9 cellular contexts compared by ENCODE assay signal in genomic region chr12:84497819-84498218, GRCh38.
DNase-seq lines count a peak whose midpoint lies in the region; ATAC-seq and TF ChIP-seq lines count a peak whose summit lies in the region.
"Had no signal": no experiment of that assay in that cellular context is flagged by ENCODE, and none has a peak within 500 bp of the region (broad histone marks: within the 10 kb centered on the region; RNA-seq: fewer than 3 reads in every experiment).

No MANE protein-coding gene starts in this region.

- H3K36me3 Mint-ChIP-seq in MCF 10A (ENCODE audit: insufficient read depth, unreplicated experiment) (no peaks in the 10 kb centered on the region), type B pancreatic cell (no peaks in the 10 kb centered on the region)

- ATAC-seq in upper lobe of right lung = no peak

- H3K27me3 ChIP-seq in breast epithelium (no peaks in the 10 kb centered on the region), upper lobe of right lung (no peaks in the 10 kb centered on the region)

- no TSS peak for BruUV-seq in MCF 10A (replicated peaks; lab: Mats Ljungman, UMichigan)

- H3K27me3 Mint-ChIP-seq in MCF 10A (ENCODE audit: insufficient read depth, unreplicated experiment) (no peaks in the 10 kb centered on the region), type B pancreatic cell (no peaks in the 10 kb centered on the region)
- H3K27me3 Mint-ChIP-seq: central memory CD8-positive, alpha-beta T cell had no signal

- H3K36me3 ChIP-seq in breast epithelium (no peaks in the 10 kb centered on the region), upper lobe of right lung (no peaks in the 10 kb centered on the region)

- DNase-seq in MCF 10A (ENCODE audit: unreplicated experiment) (peak; percentile 46), breast epithelium (ENCODE audit: low spot score in 2 of 2) (no peak), NB4 (ENCODE audit: low read depth) (peak; percentile 37), choroid plexus epithelial cell (ENCODE audit: low read depth) (peak; percentile 67), type B pancreatic cell (ENCODE audit: extremely low spot score, unreplicated experiment) (no peak), NOMO-1 (lab: John Stamatoyannopoulos, UW; ENCODE audit: unreplicated experiment in 2 of 2) (no peak), upper lobe of right lung (no peak)
- no peak for DNase-seq in activated T-cell treated with anti-CD3 and anti-CD28 coated beads, Interleukin-2, amount 50 U/mL, for 1 hour

- no peak overlapping the region for H3K27ac ChIP-seq in breast epithelium
- no peak overlapping the region for H3K27ac ChIP-seq in upper lobe of right lung

- POLR2A ChIA-PET in MCF 10A (lab: Yijun Ruan, JAX) = no interaction called here

- H3K4me1 ChIP-seq in breast epithelium = no peaks in the 10 kb centered on the region
- no peaks in the 10 kb centered on the region for H3K4me1 ChIP-seq in upper lobe of right lung

- CTCF ChIA-PET in MCF 10A (lab: Yijun Ruan, JAX) = interaction anchor here (0.6 to 0.9 kb wide), 3 partner anchors 8 to 812 kb away, joined by 3 read pairs; no protein-coding TSS in a partner anchor

- H3K9me3 Mint-ChIP-seq in MCF 10A (ENCODE audit: unreplicated experiment) (no peaks in the 10 kb centered on the region), type B pancreatic cell (no peaks in the 10 kb centered on the region)
- H3K9me3 Mint-ChIP-seq: central memory CD8-positive, alpha-beta T cell had no signal

- TF ChIP-seq POLR2A in breast epithelium (IDR thresholded peaks at IDR 0.05) = no peak
- no peak for TF ChIP-seq POLR2A in NB4 (IDR thresholded peaks at IDR 0.05; ENCODE audit: extremely low read depth, insufficient read length)

- H3K4me3 Mint-ChIP-seq in MCF 10A (ENCODE audit: unreplicated experiment) = no peak overlapping the region
- H3K4me3 Mint-ChIP-seq in type B pancreatic cell = no peak overlapping the region
- H3K4me3 Mint-ChIP-seq: central memory CD8-positive, alpha-beta T cell had no signal

- TF ChIP-seq CTCF in MCF 10A (IDR thresholded peaks at IDR 0.05; ENCODE audit: unreplicated experiment) (peak; percentile 24), breast epithelium (IDR thresholded peaks at IDR 0.05) (no peak), NB4 (IDR thresholded peaks at IDR 0.05; ENCODE audit: low read depth, low read length) (peak; percentile 60), choroid plexus epithelial cell (conservative IDR thresholded peaks at IDR 0.05; ENCODE audit: low read depth, low read length) (peak; percentile 79), type B pancreatic cell (conservative IDR thresholded peaks at IDR 0.05) (peak; percentile 21), upper lobe of right lung (IDR thresholded peaks at IDR 0.05) (no peak)

- intact Hi-C loops in MCF 10A (cut with micrococcal nuclease) = no loop called here
- intact Hi-C loops in breast epithelium (cut with DNase I; ENCODE audit: low total_unique reads) = no loop called here
- intact Hi-C loops in upper lobe of right lung (cut with DNase I) = no loop called here

- H3K4me1 Mint-ChIP-seq in MCF 10A (ENCODE audit: insufficient read depth, unreplicated experiment) = peaks cover 13% of the 10 kb centered on the region
- peaks cover 1% of the 10 kb centered on the region for H3K4me1 Mint-ChIP-seq in type B pancreatic cell (ENCODE audit: unreplicated experiment)
- H3K4me1 Mint-ChIP-seq: central memory CD8-positive, alpha-beta T cell had no signal

- no peak overlapping the region for H3K27ac Mint-ChIP-seq in MCF 10A (ENCODE audit: low read depth, unreplicated experiment)
- H3K27ac Mint-ChIP-seq in type B pancreatic cell = no peak overlapping the region

- H3K9me3 ChIP-seq in breast epithelium (no peaks in the 10 kb centered on the region), upper lobe of right lung (no peaks in the 10 kb centered on the region)

- H3K4me3 ChIP-seq in breast epithelium = no peak overlapping the region
- H3K4me3 ChIP-seq in NB4 (ENCODE audit: low read depth, low read length) = no peak overlapping the region
- no peak overlapping the region for H3K4me3 ChIP-seq in choroid plexus epithelial cell (ENCODE audit: low read depth, low read length)
- H3K4me3 ChIP-seq in upper lobe of right lung = no peak overlapping the region

Comparison
In these comparisons a context has a peak if more than half of its experiments do, and no peak if none do; other contexts are left out.
1. DNase-seq: peak in MCF 10A (single experiment), NB4 (single experiment) and choroid plexus epithelial cell (single experiment); none in breast epithelium (0 of 2), type B pancreatic cell (single experiment), NOMO-1 (0 of 2), upper lobe of right lung (single experiment) and activated T-cell treated with anti-CD3 and anti-CD28 coated beads, Interleukin-2, amount 50 U/mL, for 1 hour (single experiment).
2. CTCF ChIP-seq: peak in MCF 10A (single experiment), NB4 (single experiment), choroid plexus epithelial cell (single experiment) and type B pancreatic cell (single experiment); none in breast epithelium (0 of 3) and upper lobe of right lung (single experiment).